1 cellular context compared by ENCODE assay signal in genomic region chr19:17981611-17982010, GRCh38.
A peak's percentile ranks its signal among the peaks of the same experiment; 100 is the strongest.
TF ChIP-seq lines count a peak whose summit lies in the region.

No MANE protein-coding gene starts in this region.

TF ChIP-seq in K562, 482 proteins besides CTCF, POLR2A, EP300 and RAD21 (continued from another document):
- TF ChIP-seq ZBTB33 (CRISPR knock-in tag; IDR thresholded peaks at IDR 0.05) (peak; percentile 47; the same call in 1 of the 2 replicates), ZNF785 (CRISPR knock-in tag; IDR thresholded peaks at IDR 0.05) (no peak), E2F6 (IDR thresholded peaks at IDR 0.05; ENCODE audit: borderline replicate concordance in 1 of 2, extremely low read depth in 1 of 2, insufficient read depth in 1 of 2, insufficient read length in 1 of 2, low read depth in 1 of 2, low read length in 1 of 2, poor library complexity in 1 of 2, severe bottlenecking in 1 of 2) (peak in 1 of 2 experiments; percentile 35), TFAP4 (CRISPR knock-in tag; IDR thresholded peaks at IDR 0.05; ENCODE audit: borderline replicate concordance) (peak; percentile 33; the same call in 1 of the 2 replicates), ZNF707 (CRISPR knock-in tag; conservative IDR thresholded peaks at IDR 0.05) (no peak)
